8 cellular contexts compared by ENCODE assay signal in the genomic region with DNA sequence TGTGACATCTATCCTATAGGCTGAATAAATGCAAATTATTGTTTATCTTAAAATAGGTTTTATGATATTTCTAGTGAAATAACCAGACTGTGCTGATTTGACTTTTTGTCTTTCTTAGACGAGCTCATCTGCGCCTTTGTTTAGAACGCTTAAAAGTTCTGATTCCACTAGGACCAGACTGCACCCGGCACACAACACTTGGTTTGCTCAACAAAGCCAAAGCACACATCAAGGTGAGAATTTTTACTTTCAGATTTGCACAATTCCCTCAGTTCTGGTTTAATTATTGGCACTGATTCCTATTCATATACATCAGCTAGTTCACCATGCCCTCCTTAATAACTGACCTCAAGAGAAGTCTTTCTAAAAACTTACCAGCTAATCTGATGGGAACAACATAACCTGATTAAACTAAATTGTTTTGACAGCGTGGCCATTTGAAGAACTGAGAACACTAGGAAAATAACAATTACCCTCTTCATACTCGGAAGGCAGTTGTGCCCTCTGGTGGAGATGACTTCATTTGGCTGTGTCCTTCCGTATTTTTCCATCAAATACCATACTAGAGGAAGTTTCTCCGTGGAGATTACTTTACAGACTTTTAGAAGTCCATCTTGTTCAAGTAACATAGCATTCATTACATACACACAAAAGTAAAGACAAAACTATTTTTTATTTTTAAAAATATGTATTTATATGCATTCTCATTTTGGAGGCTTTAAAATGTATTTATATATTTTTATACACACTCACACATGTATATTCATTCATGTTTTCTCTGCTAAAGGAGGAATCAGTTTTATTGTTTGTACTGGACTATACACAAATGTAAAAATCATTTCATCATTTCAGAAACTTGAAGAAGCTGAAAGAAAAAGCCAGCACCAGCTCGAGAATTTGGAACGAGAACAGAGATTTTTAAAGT.
DNase-seq lines count a peak whose midpoint lies in the region; ATAC-seq and TF ChIP-seq lines count a peak whose summit lies in the region.

No MANE protein-coding gene starts in this region.

- no peak overlapping the region for H3K4me3 Mint-ChIP-seq in T-helper 2 cell treated with Interferon-gamma antibody and Interleukin-4, amounts not matched to agents 5 μg/mL and 100 μg/mL, for 36 hours

- H3K27me3 Mint-ChIP-seq in T-helper 2 cell treated with Interferon-gamma antibody and Interleukin-4, amounts not matched to agents 5 μg/mL and 100 μg/mL, for 36 hours (ENCODE audit: low read depth): peaks cover 35% of the 10 kb centered on the region

- peak; percentile 63 for DNase-seq in AG08395 (ENCODE audit: low spot score)
- DNase-seq in NCI-H1048 (lab: John Stamatoyannopoulos, UW): peak; percentile 42
- peak; percentile 14 for DNase-seq in T-helper 2 cell treated with Interferon-gamma antibody and Interleukin-4, amounts not matched to agents 5 μg/mL and 100 μg/mL, for 36 hours (ENCODE audit: low spot score)
- DNase-seq in kidney tubule cell (ENCODE audit: low spot score): peak; percentile 71
- DNase-seq in stimulated activated CD8-positive, alpha-beta memory T cell treated with anti-CD3 and anti-CD28 coated beads, Interleukin-2, amount 100 ng/mL, for 1 hour (ENCODE audit: low read depth in 2 of 2): peak; percentile 2 to 6

- H3K36me3 Mint-ChIP-seq in T-helper 2 cell treated with Interferon-gamma antibody and Interleukin-4, amounts not matched to agents 5 μg/mL and 100 μg/mL, for 36 hours (ENCODE audit: low read depth): peaks cover 6% of the 10 kb centered on the region

- TF ChIP-seq CTCF in GM12875 (IDR thresholded peaks at IDR 0.05; ENCODE audit: borderline replicate concordance, insufficient read depth, low read depth, low read length): peak; percentile 47; the same call in 1 of the 2 replicates

- H3K4me3 ChIP-seq in GM12875 (ENCODE audit: low read depth, low read length): no peak overlapping the region

- H3K27ac Mint-ChIP-seq in T-helper 2 cell treated with Interferon-gamma antibody and Interleukin-4, amounts not matched to agents 5 μg/mL and 100 μg/mL, for 36 hours: no peak overlapping the region

- H3K4me1 Mint-ChIP-seq in T-helper 2 cell treated with Interferon-gamma antibody and Interleukin-4, amounts not matched to agents 5 μg/mL and 100 μg/mL, for 36 hours (ENCODE audit: low read depth): peaks cover 10% of the 10 kb centered on the region

- H3K27ac ChIP-seq in cingulate gyrus (ENCODE audit: low read depth, low read length): peak overlapping the region; percentile 87

- no peak for ATAC-seq in GM19467 (IDR thresholded peaks at IDR 0.05; ENCODE audit: unreplicated experiment)

- no peaks in the 10 kb centered on the region for H3K9me3 Mint-ChIP-seq in T-helper 2 cell treated with Interferon-gamma antibody and Interleukin-4, amounts not matched to agents 5 μg/mL and 100 μg/mL, for 36 hours

Comparison
In these comparisons a context has a peak if more than half of its experiments do, and no peak if none do; other contexts are left out.
1. DNase-seq: peak in every context shown above with its lines; median percentile 71 in kidney tubule cell; 63 in AG08395; 42 in NCI-H1048; 14 in T-helper 2 cell treated with Interferon-gamma antibody and Interleukin-4, amounts not matched to agents 5 μg/mL and 100 μg/mL, for 36 hours; 4 in stimulated activated CD8-positive, alpha-beta memory T cell treated with anti-CD3 and anti-CD28 coated beads, Interleukin-2, amount 100 ng/mL, for 1 hour.